Comparison of ENCODE assay signal across 8 cellular contexts in the genomic region with DNA sequence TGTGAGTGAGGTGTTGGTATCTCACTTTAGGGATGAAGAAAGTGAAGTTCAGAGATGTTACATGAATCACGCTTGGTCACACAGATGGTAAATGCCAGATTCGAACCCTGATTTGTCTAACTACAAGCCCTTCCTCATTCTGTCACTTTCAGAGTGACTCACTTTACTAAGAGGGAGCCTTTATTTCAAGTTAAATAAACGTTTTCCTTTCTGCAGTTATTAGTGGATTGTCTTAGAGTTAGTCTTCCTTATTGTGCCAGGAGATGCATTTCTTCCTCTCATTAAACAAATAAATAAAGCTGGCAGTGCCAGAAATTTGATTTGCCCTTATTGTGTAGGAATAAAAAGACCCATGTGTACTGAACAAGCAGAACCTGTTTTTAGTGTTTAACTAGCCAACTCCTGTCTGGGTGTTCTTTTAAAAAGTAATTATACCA.
DNase-seq lines count a peak whose midpoint lies in the region; ATAC-seq, FAIRE-seq and TF ChIP-seq lines count a peak whose summit lies in the region.

No MANE protein-coding gene starts in this region.

- H3K36me3 ChIP-seq in BLaER1, result peaks cover 13% of the 10 kb centered on the region
- no peaks in the 10 kb centered on the region; the same call in 1 of the 2 replicates for H3K36me3 ChIP-seq in HAP-1 (replicated peaks)

- H3K4me2 ChIP-seq in BLaER1, result peak overlapping the region; percentile 60

- peak; percentile 55 for ATAC-seq in foreskin keratinocyte

- H3K4me3 ChIP-seq in BLaER1 (no peak overlapping the region), HAP-1 (no peak overlapping the region)

- H3K9me3 ChIP-seq in BLaER1, result no peaks in the 10 kb centered on the region
- H3K9me3 ChIP-seq in HAP-1, result no peaks in the 10 kb centered on the region

- FAIRE-seq in GM12892 (lab: Jason Lieb, UNC), result peak; percentile 76

- DNase-seq in GM12892 (ENCODE audit: insufficient read length) (no peak), NCI-H345 (lab: John Stamatoyannopoulos, UW) (peak; percentile 56), foreskin keratinocyte (peak in 1 of 2 donors; percentile 15), occipital lobe (lab: John Stamatoyannopoulos, UW) (no peak), HAP-1 (ENCODE audit: low spot score in 2 of 2) (no peak), ecto neural progenitor cell (ENCODE audit: low spot score) (no peak)
- no peak for DNase-seq in stimulated activated CD8-positive, alpha-beta memory T cell treated with anti-CD3 and anti-CD28 coated beads, Interleukin-4, amount 100 ng/mL, for 48 hours

- H3K27me3 ChIP-seq in BLaER1, result no peaks in the 10 kb centered on the region
- no peaks in the 10 kb centered on the region for H3K27me3 ChIP-seq in foreskin keratinocyte
- H3K27me3 ChIP-seq in HAP-1 (ENCODE audit: low read depth), result no peaks in the 10 kb centered on the region

- no peak for TF ChIP-seq POLR2A in GM12892 (IDR thresholded peaks at IDR 0.05; ENCODE audit: low read depth, low read length)

- no peaks in the 10 kb centered on the region for H4K20me1 ChIP-seq in BLaER1

- no peak for TF ChIP-seq CTCF in foreskin keratinocyte (conservative IDR thresholded peaks at IDR 0.05)

- H3K27ac ChIP-seq in BLaER1, result no peak overlapping the region
- no peak overlapping the region for H3K27ac ChIP-seq in foreskin keratinocyte

- no peak overlapping the region for H3K9ac ChIP-seq in BLaER1

- in situ Hi-C loops in HAP-1 (cut with MboI; ENCODE audit: low sequenced_read_pairs), result no loop called here

- H3K4me1 ChIP-seq in BLaER1, result peaks cover 59% of the 10 kb centered on the region
- H3K4me1 ChIP-seq in foreskin keratinocyte, result no peaks in the 10 kb centered on the region
- H3K4me1 ChIP-seq in HAP-1, result no peaks in the 10 kb centered on the region
